1 cellular context compared by ENCODE assay signal in genomic region chr18:3247243-3248061, GRCh38.
A peak's percentile ranks its signal among the peaks of the same experiment; 100 is the strongest.
TF ChIP-seq lines count a peak whose summit lies in the region.

MYL12A (plus strand) TSS chr18:3247801; CDS start chr18:3253248, 5,447 bp downstream.

TF ChIP-seq in K562, 482 proteins besides CTCF, POLR2A, EP300 and RAD21 (continued from another document and continues in another):
- TF ChIP-seq MGA (IDR thresholded peaks at IDR 0.05) (no peak), MITF (IDR thresholded peaks at IDR 0.05) (0 out of 2 replicates have a peak, but pooled peaks have one; percentile 21), ZSCAN29 (IDR thresholded peaks at IDR 0.05) (0 out of 2 replicates have a peak, but pooled peaks have one; percentile 20), ZFP1 (CRISPR knock-in tag; IDR thresholded peaks at IDR 0.05) (0 out of 2 replicates have a peak, but pooled peaks have one; percentile 4), ZNF253 (CRISPR knock-in tag; conservative IDR thresholded peaks at IDR 0.05) (no peak), PCBP2 (IDR thresholded peaks at IDR 0.05; ENCODE audit: low read depth, low read length, poor library complexity, severe bottlenecking) (no peak), ZNF551 (CRISPR knock-in tag; IDR thresholded peaks at IDR 0.05) (no peak), MCM3 (IDR thresholded peaks at IDR 0.05) (no peak), PHF20 (IDR thresholded peaks at IDR 0.05; ENCODE audit: partially characterized antibody) (no peak), ZBTB26 (CRISPR knock-in tag; IDR thresholded peaks at IDR 0.05) (peak; percentile 80; the same call in 1 of the 2 replicates), ZBTB43 (CRISPR knock-in tag; IDR thresholded peaks at IDR 0.05) (no peak), KDM5B (IDR thresholded peaks at IDR 0.05; ENCODE audit: insufficient replicate concordance, low read depth, low read length) (peak; percentile 87), ZNF507 (tag; conservative IDR thresholded peaks at IDR 0.05) (no peak), ZNF717 (CRISPR knock-in tag; IDR thresholded peaks at IDR 0.05) (no peak), SLC30A9 (CRISPR knock-in tag; IDR thresholded peaks at IDR 0.05) (no peak), SREBF1 (IDR thresholded peaks at IDR 0.05; ENCODE audit: borderline replicate concordance, low read depth, low read length) (peak; percentile 93), TEAD1 (CRISPR knock-in tag; IDR thresholded peaks at IDR 0.05) (peak; percentile 99 to 100), CBX1 (IDR thresholded peaks at IDR 0.05; ENCODE audit: low read depth) (no peak), ZNF644 (tag; IDR thresholded peaks at IDR 0.05; ENCODE audit: low read depth) (peak; percentile 76; the same call in 1 of the 2 replicates), HDAC8 (tag; IDR thresholded peaks at IDR 0.05) (no peak; the same call in 1 of the 2 replicates), KHSRP (IDR thresholded peaks at IDR 0.05) (0 out of 2 replicates have a peak, but pooled peaks have one; percentile 12), E2F6 (IDR thresholded peaks at IDR 0.05; ENCODE audit: borderline replicate concordance in 1 of 2, extremely low read depth in 1 of 2, insufficient read depth in 1 of 2, insufficient read length in 1 of 2, low read depth in 1 of 2, low read length in 1 of 2, poor library complexity in 1 of 2, severe bottlenecking in 1 of 2) (peak; percentile 27 to 80), PPARD (CRISPR knock-in tag; IDR thresholded peaks at IDR 0.05) (no peak), ZNF592 (IDR thresholded peaks at IDR 0.05) (no peak), ZNF282 (CRISPR knock-in tag; IDR thresholded peaks at IDR 0.05) (no peak), ZNF41 (CRISPR knock-in tag; conservative IDR thresholded peaks at IDR 0.05) (no peak), TCF3 (CRISPR knock-in tag; IDR thresholded peaks at IDR 0.05) (no peak), TEAD2 (tag; IDR thresholded peaks at IDR 0.05) (peak; percentile 99), ATF2 (CRISPR knock-in tag; IDR thresholded peaks at IDR 0.05) (no peak), THRAP3 (IDR thresholded peaks at IDR 0.05; ENCODE audit: borderline replicate concordance) (no peak), SIRT6 (IDR thresholded peaks at IDR 0.05; ENCODE audit: low read depth, low read length) (no peak), ZFX (CRISPR knock-in tag; IDR thresholded peaks at IDR 0.05) (no peak), ZNF395 (CRISPR knock-in tag; IDR thresholded peaks at IDR 0.05) (no peak), RFX5 (IDR thresholded peaks at IDR 0.05; ENCODE audit: low read depth, low read length) (no peak), HEY1 (CRISPR knock-in tag; IDR thresholded peaks at IDR 0.05; ENCODE audit: borderline replicate concordance) (no peak), EP400 (IDR thresholded peaks at IDR 0.05) (no peak), MTF1 (CRISPR knock-in tag; IDR thresholded peaks at IDR 0.05; ENCODE audit: borderline replicate concordance) (no peak), NFATC3 (IDR thresholded peaks at IDR 0.05) (no peak), NFE2L1 (tag; IDR thresholded peaks at IDR 0.05; ENCODE audit: borderline replicate concordance, low read depth) (no peak)
